In the genomic region with DNA sequence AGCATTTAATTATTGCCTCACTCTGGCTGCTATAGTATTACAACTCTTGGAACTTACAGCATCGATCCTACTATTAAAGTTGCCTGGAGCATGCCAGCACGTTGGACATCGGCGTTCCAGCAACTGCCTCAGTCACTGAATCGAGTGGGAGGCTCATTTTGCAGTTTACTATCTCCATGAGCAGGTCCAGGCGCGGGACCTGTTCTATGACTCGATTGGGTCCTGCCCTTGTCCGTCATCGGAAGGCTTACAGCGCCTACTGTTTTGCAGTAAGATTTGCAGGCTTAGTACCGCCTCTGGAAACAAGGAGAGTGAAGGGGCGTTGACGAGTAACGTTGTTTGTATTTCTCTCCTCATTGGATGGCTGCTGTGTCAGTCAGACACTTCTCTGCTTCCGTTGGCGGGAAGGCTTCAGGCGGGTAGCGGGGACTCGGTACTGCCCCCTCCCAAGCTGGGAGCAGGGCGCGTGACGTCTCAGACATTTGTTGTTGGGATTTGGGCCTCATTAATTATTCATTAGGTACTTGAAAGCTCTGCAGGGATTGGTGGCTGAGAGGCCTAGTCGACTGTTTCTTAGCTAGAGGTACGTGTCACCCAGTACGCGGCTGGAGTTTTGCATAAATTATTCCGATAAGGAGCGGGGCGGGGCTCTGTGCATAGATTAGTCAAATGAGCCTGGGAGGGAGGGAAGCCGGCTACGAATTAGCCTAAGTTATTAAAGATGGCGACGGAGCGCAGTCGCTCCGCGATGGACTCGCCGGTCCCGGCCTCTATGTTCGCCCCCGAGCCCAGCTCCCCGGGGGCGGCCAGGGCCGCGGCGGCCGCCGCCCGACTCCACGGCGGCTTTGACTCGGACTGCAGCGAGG, we compare ENCODE assay signal across 1 cellular context.
TF ChIP-seq lines count a peak whose summit lies in the region.

TSS of gene GTPBP1 (plus strand) at position 710 of the 866 bp plus-strand sequence. CDS start at position 722, 12 bp downstream.

TF ChIP-seq in K562, 482 proteins besides CTCF, POLR2A, EP300 and RAD21 (continued from another document):
- peak; percentile 98 for TF ChIP-seq CXXC5 (CRISPR knock-in tag; IDR thresholded peaks at IDR 0.05)
- no peak for TF ChIP-seq FOXJ3 (CRISPR knock-in tag; IDR thresholded peaks at IDR 0.05)
- no peak for TF ChIP-seq GTF3C2 (IDR thresholded peaks at IDR 0.05; ENCODE audit: borderline replicate concordance, extremely low read depth, insufficient read length)
- TF ChIP-seq ZNF639 (CRISPR knock-in tag; conservative IDR thresholded peaks at IDR 0.05 in 1 of 2, IDR thresholded peaks at IDR 0.05 in 1 of 2): no peak; a peak in 1 of 4 replicates
- TF ChIP-seq, protein P1, sequence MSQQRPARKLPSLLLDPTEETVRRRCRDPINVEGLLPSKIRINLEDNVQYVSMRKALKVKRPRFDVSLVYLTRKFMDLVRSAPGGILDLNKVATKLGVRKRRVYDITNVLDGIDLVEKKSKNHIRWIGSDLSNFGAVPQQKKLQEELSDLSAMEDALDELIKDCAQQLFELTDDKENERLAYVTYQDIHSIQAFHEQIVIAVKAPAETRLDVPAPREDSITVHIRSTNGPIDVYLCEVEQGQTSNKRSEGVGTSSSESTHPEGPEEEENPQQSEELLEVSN (IDR thresholded peaks at IDR 0.05; ENCODE audit: borderline replicate concordance in 1 of 2, extremely low read depth in 1 of 2, insufficient read depth in 1 of 2, insufficient read length in 1 of 2, low read depth in 1 of 2, low read length in 1 of 2, poor library complexity in 1 of 2, severe bottlenecking in 1 of 2): peak; percentile 88 to 93
- TF ChIP-seq L3MBTL2 (IDR thresholded peaks at IDR 0.05): peak; percentile 85; the same call in 1 of the 2 replicates
- TF ChIP-seq, protein P2, sequence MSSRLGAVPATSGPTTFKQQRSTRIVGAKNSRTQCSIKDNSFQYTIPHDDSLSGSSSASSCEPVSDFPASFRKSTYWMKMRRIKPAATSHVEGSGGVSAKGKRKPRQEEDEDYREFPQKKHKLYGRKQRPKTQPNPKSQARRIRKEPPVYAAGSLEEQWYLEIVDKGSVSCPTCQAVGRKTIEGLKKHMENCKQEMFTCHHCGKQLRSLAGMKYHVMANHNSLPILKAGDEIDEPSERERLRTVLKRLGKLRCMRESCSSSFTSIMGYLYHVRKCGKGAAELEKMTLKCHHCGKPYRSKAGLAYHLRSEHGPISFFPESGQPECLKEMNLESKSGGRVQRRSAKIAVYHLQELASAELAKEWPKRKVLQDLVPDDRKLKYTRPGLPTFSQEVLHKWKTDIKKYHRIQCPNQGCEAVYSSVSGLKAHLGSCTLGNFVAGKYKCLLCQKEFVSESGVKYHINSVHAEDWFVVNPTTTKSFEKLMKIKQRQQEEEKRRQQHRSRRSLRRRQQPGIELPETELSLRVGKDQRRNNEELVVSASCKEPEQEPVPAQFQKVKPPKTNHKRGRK (tag; IDR thresholded peaks at IDR 0.05): no peak
- TF ChIP-seq, protein P3, sequence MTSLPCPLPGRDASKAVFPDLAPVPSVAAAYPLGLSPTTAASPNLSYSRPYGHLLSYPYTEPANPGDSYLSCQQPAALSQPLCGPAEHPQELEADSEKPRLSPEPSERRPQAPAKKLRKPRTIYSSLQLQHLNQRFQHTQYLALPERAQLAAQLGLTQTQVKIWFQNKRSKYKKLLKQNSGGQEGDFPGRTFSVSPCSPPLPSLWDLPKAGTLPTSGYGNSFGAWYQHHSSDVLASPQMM (CRISPR knock-in tag; IDR thresholded peaks at IDR 0.05): no peak
- 0 out of 4 replicates have a peak, but pooled peaks of 1 of the 2 experiments have one; percentile 59 for TF ChIP-seq ZMIZ1 (IDR thresholded peaks at IDR 0.05; ENCODE audit: low read depth in 2 of 2, low read length in 2 of 2)
- TF ChIP-seq ZNF217 (CRISPR knock-in tag; IDR thresholded peaks at IDR 0.05): no peak
- no peak for TF ChIP-seq PREB (CRISPR knock-in tag; IDR thresholded peaks at IDR 0.05)
- TF ChIP-seq HLTF (IDR thresholded peaks at IDR 0.05): no peak
- TF ChIP-seq ZEB2 (IDR thresholded peaks at IDR 0.05): no peak
- TF ChIP-seq MAFG (tag; conservative IDR thresholded peaks at IDR 0.05): no peak
TF ChIP-seq in K562: peak in this region for 97.
